In genomic region chr19:41264581-41265375, GRCh38 we compare ENCODE assay signal across 8 cellular contexts. TPM values are rescaled to one million over a fixed set of nuclear protein-coding genes. Genes with fewer than 3 reads are reported as not detected.
A peak's percentile ranks its signal among the peaks of the same experiment; 100 is the strongest.
DNase-seq lines count a peak whose midpoint lies in the region; ATAC-seq and TF ChIP-seq lines count a peak whose summit lies in the region.

No MANE protein-coding gene starts in this region.

- peaks cover 37 to 57% (median 47%) of the 10 kb centered on the region in 3 donors for H3K4me1 Mint-ChIP-seq in CD8-positive, alpha-beta memory T cell
- peaks cover 54% of the 10 kb centered on the region for H3K4me1 Mint-ChIP-seq in HFFc6 (ENCODE audit: low read depth)
- peaks cover 50% of the 10 kb centered on the region for H3K4me1 Mint-ChIP-seq in activated naive CD8-positive, alpha-beta T cell treated with anti-CD3 and anti-CD28 coated beads, Interleukin-2, amount 50 U/mL, for 24 hours

- ATAC-seq in activated naive CD8-positive, alpha-beta T cell treated with anti-CD3 and anti-CD28 coated beads, Interleukin-2, amount 50 U/mL, for 24 hours: no peak
- peak; percentile 1 to 7 for ATAC-seq in right cardiac atrium
- no peak for ATAC-seq in gastrocnemius medialis
- ATAC-seq in HG02610 (IDR thresholded peaks at IDR 0.05; ENCODE audit: unreplicated experiment): no peak

- TF ChIP-seq POLR2A in gastrocnemius medialis (IDR thresholded peaks at IDR 0.05): no peak

- H3K9me3 Mint-ChIP-seq in CD8-positive, alpha-beta memory T cell: peaks cover 0 to 4% (median 2%) of the 10 kb centered on the region in 5 donors
- H3K9me3 Mint-ChIP-seq in HFFc6: no peaks in the 10 kb centered on the region
- H3K9me3 Mint-ChIP-seq in activated naive CD8-positive, alpha-beta T cell treated with anti-CD3 and anti-CD28 coated beads, Interleukin-2, amount 50 U/mL, for 24 hours: peaks cover 3% of the 10 kb centered on the region

- H3K4me3 ChIP-seq in CD8-positive, alpha-beta memory T cell (ENCODE audit: low read length): peak overlapping the region; percentile 82
- H3K4me3 ChIP-seq in SJSA1 (peak overlapping the region; percentile 87), right cardiac atrium (ENCODE audit: low read length) (peak overlapping the region; percentile 70), gastrocnemius medialis (peak overlapping the region; percentile 61 to 95 (median 87))

- under 1% methylated on average over 75 of the region's 75 CpGs for WGBS in right cardiac atrium

- in situ Hi-C loops in gastrocnemius medialis (cut with MboI; ENCODE audit: low sequenced_read_pairs in 4 of 4): loop anchor here in 3 of 4 donors (5.0 to 25.0 kb wide), 3 partner anchors 48 to 602 kb away; partner anchors contain the start of gene CCDC97 (in 1 of the 3)

- H3K27me3 ChIP-seq in CD8-positive, alpha-beta memory T cell (ENCODE audit: insufficient read depth, low read length, poor library complexity, severe bottlenecking): no peaks in the 10 kb centered on the region
- H3K27me3 ChIP-seq in SJSA1 (replicated peaks): no peaks in the 10 kb centered on the region
- H3K27me3 ChIP-seq in right cardiac atrium (ENCODE audit: control insufficient read depth, insufficient read depth): no peaks in the 10 kb centered on the region
- H3K27me3 ChIP-seq in gastrocnemius medialis: no peaks in the 10 kb centered on the region

- H3K4me1 ChIP-seq in CD8-positive, alpha-beta memory T cell (ENCODE audit: insufficient read depth, low read length): peaks cover 34% of the 10 kb centered on the region
- H3K4me1 ChIP-seq in SJSA1 (replicated peaks): peaks cover 23% of the 10 kb centered on the region
- H3K4me1 ChIP-seq in right cardiac atrium (ENCODE audit: control insufficient read depth, insufficient read depth, low read length): peaks cover 6% of the 10 kb centered on the region
- H3K4me1 ChIP-seq in gastrocnemius medialis: peaks cover 26 to 32% of the 10 kb centered on the region in 2 donors

- peaks cover 0 to 19% of the 10 kb centered on the region in 2 donors for H3K27me3 Mint-ChIP-seq in CD8-positive, alpha-beta memory T cell
- H3K27me3 Mint-ChIP-seq in HFFc6 (ENCODE audit: insufficient read depth): peaks cover 19% of the 10 kb centered on the region
- H3K27me3 Mint-ChIP-seq in activated naive CD8-positive, alpha-beta T cell treated with anti-CD3 and anti-CD28 coated beads, Interleukin-2, amount 50 U/mL, for 24 hours: peaks cover 4% of the 10 kb centered on the region

- peaks cover 21% of the 10 kb centered on the region for H3K36me3 ChIP-seq in CD8-positive, alpha-beta memory T cell (ENCODE audit: insufficient read depth, low read length)
- H3K36me3 ChIP-seq in SJSA1 (peaks cover 67% of the 10 kb centered on the region), gastrocnemius medialis (peaks cover 0 to 18% of the 10 kb centered on the region in 2 donors)

- CTCF ChIA-PET in CD8-positive, alpha-beta memory T cell (lab: Charles Lee): interaction anchor here (0.7 to 7.0 kb wide), 9 partner anchors 14 to 90 kb away, joined by 3 to 101 read pairs (median 4); partner anchors contain the start of gene CCDC97

- TF ChIP-seq CTCF in HFFc6 (IDR thresholded peaks at IDR 0.05) (no peak), gastrocnemius medialis (IDR thresholded peaks at IDR 0.05 in 4 of 5, conservative IDR thresholded peaks at IDR 0.05 in 1 of 5) (no peak)

- no peaks in the 10 kb centered on the region for H3K9me3 ChIP-seq in CD8-positive, alpha-beta memory T cell (ENCODE audit: low read length)
- H3K9me3 ChIP-seq in SJSA1 (replicated peaks) (no peaks in the 10 kb centered on the region), right cardiac atrium (ENCODE audit: control insufficient read depth, low read length) (no peaks in the 10 kb centered on the region), gastrocnemius medialis (no peaks in the 10 kb centered on the region)

- peak; percentile 31 to 68 (median 39) for DNase-seq in CD8-positive, alpha-beta memory T cell
- DNase-seq in HFFc6 (no peak), SJSA1 (ENCODE audit: low read depth in 1 of 2, low spot score in 2 of 2) (peak in 1 of 2 experiments; percentile 67), right cardiac atrium (peak; percentile 66 to 83 (median 81)), gastrocnemius medialis (peak; percentile 27 to 47), NCI-H774 (lab: John Stamatoyannopoulos, UW) (no peak)
- peak; percentile 74 for DNase-seq in activated naive CD8-positive, alpha-beta T cell treated with anti-CD3 and anti-CD28 coated beads, Interleukin-2, amount 50 U/mL, for 24 hours

- intact Hi-C loops in right cardiac atrium (cut with DNase I) (loop anchor here in 3 of 4 donors (5.0 kb wide), 3 partner anchors 38 to 57 kb away; no protein-coding TSS in a partner anchor), gastrocnemius medialis (cut with DNase I; ENCODE audit: low total_unique reads) (loop anchor here (1.0 to 10.0 kb wide), 4 partner anchors 35 to 600 kb away; partner anchors contain the start of genes B9D2 and DMAC2)

- H3K36me3 Mint-ChIP-seq in CD8-positive, alpha-beta memory T cell: peaks cover 0 to 61% (median 3%) of the 10 kb centered on the region in 3 donors
- peaks cover 28% of the 10 kb centered on the region for H3K36me3 Mint-ChIP-seq in HFFc6 (ENCODE audit: low read depth)
- peaks cover 37% of the 10 kb centered on the region for H3K36me3 Mint-ChIP-seq in activated naive CD8-positive, alpha-beta T cell treated with anti-CD3 and anti-CD28 coated beads, Interleukin-2, amount 50 U/mL, for 24 hours (ENCODE audit: low read depth)

- POLR2A ChIA-PET in CD8-positive, alpha-beta memory T cell (lab: Charles Lee): interaction anchor here (0.6 to 6.5 kb wide), 13 partner anchors 33 to 655 kb away, joined by 3 to 128 read pairs (median 6); partner anchors contain the start of genes B9D2, CCDC97, RPS19 and TGFB1

- H3K27ac Mint-ChIP-seq in CD8-positive, alpha-beta memory T cell: peak overlapping the region; percentile 99 to 100 (median 100)
- peak overlapping the region; percentile 98 for H3K27ac Mint-ChIP-seq in HFFc6
- H3K27ac Mint-ChIP-seq in activated naive CD8-positive, alpha-beta T cell treated with anti-CD3 and anti-CD28 coated beads, Interleukin-2, amount 50 U/mL, for 24 hours: peak overlapping the region; percentile 98

- H3K4me3 Mint-ChIP-seq in CD8-positive, alpha-beta memory T cell: peak overlapping the region; percentile 91 to 99 (median 97)
- H3K4me3 Mint-ChIP-seq in HFFc6: peak overlapping the region; percentile 94
- H3K4me3 Mint-ChIP-seq in activated naive CD8-positive, alpha-beta T cell treated with anti-CD3 and anti-CD28 coated beads, Interleukin-2, amount 50 U/mL, for 24 hours: peak overlapping the region; percentile 90

- H3K27ac ChIP-seq in CD8-positive, alpha-beta memory T cell (ENCODE audit: low read depth, low read length): peak overlapping the region; percentile 92
- H3K27ac ChIP-seq in SJSA1 (peak overlapping the region; percentile 95), right cardiac atrium (ENCODE audit: low read length) (peak overlapping the region; percentile 87), gastrocnemius medialis (peak overlapping the region; percentile 85 to 97 (median 96))

RNA-seq across cellular contexts. Expression of gene HNRNPUL1, which starts 0.6 kb away (rescaled TPM):
- 100 to 1,000 TPM; 270 to 279 TPM for total RNA-seq in CD8-positive, alpha-beta memory T cell
- polyA plus RNA-seq in CD8-positive, alpha-beta memory T cell: 100 TPM
- total RNA-seq in HFFc6 (2021; fragmentation: NEBNext Ultra II Directional; extraction: Animal tissue kit (Norgen Biotek cat#: 25700)): 100 to 1,000 TPM; 176 to 245 (median 234) TPM
- total RNA-seq in SJSA1 (2014; rRNA removed; shearing (Covaris generic)): 147 and 162 TPM in 2 replicates
- total RNA-seq in right cardiac atrium (100 to 1,000 TPM; 134 to 152 (median 141) TPM), gastrocnemius medialis (100 to 1,000 TPM in 1 of 4 donors, 10 to 100 TPM in 3; 49.5 to 101 (median 92.4) TPM)
- 89.4 TPM for polyA plus RNA-seq in right cardiac atrium

RNA-seq across cellular contexts. Expression of gene CCDC97, which starts 45.2 kb away (rescaled TPM):
- 10 to 100 TPM; 31.7 to 32.1 TPM for total RNA-seq in CD8-positive, alpha-beta memory T cell
- 29.7 TPM for polyA plus RNA-seq in CD8-positive, alpha-beta memory T cell
- total RNA-seq in HFFc6 (2021; fragmentation: NEBNext Ultra II Directional; extraction: Animal tissue kit (Norgen Biotek cat#: 25700)): 10 to 100 TPM; 15.4 to 19.1 (median 16.8) TPM
- total RNA-seq in SJSA1 (2014; rRNA removed; shearing (Covaris generic)): 6.0 and 10.7 TPM in 2 replicates
- total RNA-seq in right cardiac atrium (10 to 100 TPM; 17.9 to 22.2 (median 18.9) TPM), gastrocnemius medialis (10 to 100 TPM in 3 of 4 donors, 1 to 10 TPM in 1; 8.6 to 15.3 (median 15.1) TPM)
- 12.2 TPM for polyA plus RNA-seq in right cardiac atrium

RNA-seq across cellular contexts. Expression of gene AXL, which starts 45.8 kb away (rescaled TPM):
- total RNA-seq in CD8-positive, alpha-beta memory T cell: under 1 TPM; 0.09 to 0.11 TPM
- polyA plus RNA-seq in CD8-positive, alpha-beta memory T cell: 0.43 TPM
- 100 to 1,000 TPM; 419 to 474 (median 458) TPM for total RNA-seq in HFFc6 (2021; fragmentation: NEBNext Ultra II Directional; extraction: Animal tissue kit (Norgen Biotek cat#: 25700))
- 181 and 224 TPM in 2 replicates for total RNA-seq in SJSA1 (2014; rRNA removed; shearing (Covaris generic))
- total RNA-seq in right cardiac atrium: 10 to 100 TPM; 30.2 to 43.6 (median 38.5) TPM
- polyA plus RNA-seq in right cardiac atrium: 12.3 TPM
- 10 to 100 TPM; 17.4 to 49.2 (median 37.4) TPM for total RNA-seq in gastrocnemius medialis

Comparison
In these comparisons a context has a peak if more than half of its experiments do, and no peak if none do; other contexts are left out.
1. DNase-seq: peak in CD8-positive, alpha-beta memory T cell (5 of 5), activated naive CD8-positive, alpha-beta T cell treated with anti-CD3 and anti-CD28 coated beads, Interleukin-2, amount 50 U/mL, for 24 hours (single experiment), right cardiac atrium (3 of 3) and gastrocnemius medialis (2 of 2); none in HFFc6 (single experiment) and NCI-H774 (single experiment).
2. ATAC-seq: peak in right cardiac atrium (2 of 2); none in activated naive CD8-positive, alpha-beta T cell treated with anti-CD3 and anti-CD28 coated beads, Interleukin-2, amount 50 U/mL, for 24 hours (single experiment), gastrocnemius medialis (0 of 2) and HG02610 (single experiment).
3. RNA of gene AXL, which starts 45.8 kb away (total RNA-seq): 419 to 474 TPM in HFFc6, 181 to 224 TPM in SJSA1, 17.4 to 49.2 TPM in gastrocnemius medialis and 30.2 to 43.6 TPM in right cardiac atrium; 0.09 to 0.11 TPM in CD8-positive, alpha-beta memory T cell; every median in the first group is over 10 times any median in the second.
4. Peak in every context shown above with its lines, with median percentiles within 50 percentile points of each other: H3K27ac ChIP-seq, H3K4me3 ChIP-seq, H3K27ac Mint-ChIP-seq and H3K4me3 Mint-ChIP-seq.